1 cellular context compared by ENCODE assay signal in genomic region chr15:58329781-58330467, GRCh38.
A peak's percentile ranks its signal among the peaks of the same experiment; 100 is the strongest.
TF ChIP-seq lines count a peak whose summit lies in the region.

No MANE protein-coding gene starts in this region.

TF ChIP-seq in K562, 482 proteins besides CTCF, POLR2A, EP300 and RAD21 (continued from another document):
- peak; percentile 51 for TF ChIP-seq ZNF592 (IDR thresholded peaks at IDR 0.05)
- TF ChIP-seq FOSL1 (tag; conservative IDR thresholded peaks at IDR 0.05), result 0 out of 2 replicates have a peak, but pooled peaks have one; percentile 3
- TF ChIP-seq NR2C2 (CRISPR knock-in tag; IDR thresholded peaks at IDR 0.05), result no peak
- TF ChIP-seq NR2C2 (tag; IDR thresholded peaks at IDR 0.05), result peak; percentile 29; the same call in 1 of the 2 replicates
- peak; percentile 39 for TF ChIP-seq MEIS2 (IDR thresholded peaks at IDR 0.05; ENCODE audit: partially characterized antibody)
- TF ChIP-seq ZNF639 (CRISPR knock-in tag; conservative IDR thresholded peaks at IDR 0.05 in 1 of 2, IDR thresholded peaks at IDR 0.05 in 1 of 2), result peak in 1 of 2 experiments; percentile 19; a peak in 1 of 4 replicates
- TF ChIP-seq E2F3 (CRISPR knock-in tag; IDR thresholded peaks at IDR 0.05), result 0 out of 2 replicates have a peak, but pooled peaks have one; percentile 15
- peak in 1 of 2 experiments; percentile 33; a peak in 1 of 4 replicates for TF ChIP-seq MAZ (CRISPR knock-in tag; conservative IDR thresholded peaks at IDR 0.05 in 1 of 2, IDR thresholded peaks at IDR 0.05 in 1 of 2)
